Comparison of ENCODE assay signal across 22 cellular contexts in genomic region chr20:61953789-61954125, GRCh38.
DNase-seq lines count a peak whose midpoint lies in the region; TF ChIP-seq lines count a peak whose summit lies in the region.
"Had no signal": no experiment of that assay in that cellular context is flagged by ENCODE, and none has a peak within 500 bp of the region (broad histone marks: within the 10 kb centered on the region; RNA-seq: fewer than 3 reads in every experiment).

No MANE protein-coding gene starts in this region.

- CTCF ChIA-PET in Calu3 (lab: Charles Lee): no interaction called here

- no peaks in the 10 kb centered on the region for H3K36me3 Mint-ChIP-seq in Calu3 (ENCODE audit: insufficient read depth, unreplicated experiment)
- H3K36me3 Mint-ChIP-seq: activated naive CD4-positive, alpha-beta T cell treated with anti-CD3 and anti-CD28 coated beads, Interleukin-2, amount 50 U/mL, for 72 hours; natural killer cell treated with Interleukin-12 subunit alpha and Interleukin-12 subunit beta and Interleukin-15 and Interleukin-18, amount 100 ng/mL, for 72 hours; WTC11 had no signal

- no peaks in the 10 kb centered on the region for H3K27me3 Mint-ChIP-seq in Calu3 (ENCODE audit: unreplicated experiment)

- peak; percentile 43 for DNase-seq in NCI-H748 (lab: John Stamatoyannopoulos, UW; ENCODE audit: unreplicated experiment)
- no peak for DNase-seq in NCI-H748 treated with DMSO at 0.1 percent for 48 hours (lab: John Stamatoyannopoulos, UW)
- peak; percentile 78 for DNase-seq in DMS79 treated with DMSO at 0.1 percent for 48 hours (lab: John Stamatoyannopoulos, UW)
- DNase-seq in NCI-H345 (lab: John Stamatoyannopoulos, UW): peak; percentile 96
- DNase-seq in left kidney (ENCODE audit: low read depth, low spot score): peak; percentile 85
- no peak for DNase-seq in Calu3
- no peak for DNase-seq in kidney glomerular epithelial cell (lab: John Stamatoyannopoulos, UW)
- DNase-seq: activated CD4-positive, alpha-beta T cell treated with anti-CD3 and anti-CD28 coated beads, Interleukin-2, amount 10 ng/mL, durations not matched to agents 7 days and 5 days; CD8-positive, alpha-beta memory T cell; colonic mucosa; effector CD8-positive, alpha-beta T cell; glutamatergic neuron; islet precursor cell; NCI-H1694 treated with DMSO at 0.1 percent for 48 hours; NCI-H446 treated with DMSO at 0.1 percent for 48 hours; SJCRH30; stimulated activated CD4-positive, alpha-beta T cell treated with anti-CD3 and anti-CD28 coated beads, Interleukin-2, amount 100 ng/mL, for 24 hours; stomach had no signal

- BruUV-seq in Calu3 (replicated peaks; lab: Mats Ljungman, UMichigan): no TSS peak

- peaks cover 2% of the 10 kb centered on the region for H3K9me3 Mint-ChIP-seq in Calu3 (ENCODE audit: low read depth, unreplicated experiment)
- H3K9me3 Mint-ChIP-seq: activated CD4-positive, alpha-beta T cell treated with anti-CD3 and anti-CD28 coated beads, Interleukin-2, amount 10 ng/mL, durations not matched to agents 7 days and 5 days; activated naive CD4-positive, alpha-beta T cell treated with anti-CD3 and anti-CD28 coated beads, Interleukin-2, amount 50 U/mL, for 72 hours; CD8-positive, alpha-beta memory T cell; natural killer cell treated with Interleukin-12 subunit alpha and Interleukin-12 subunit beta and Interleukin-15 and Interleukin-18, amount 100 ng/mL, for 72 hours; WTC11 had no signal

- TF ChIP-seq CTCF in Calu3 (IDR thresholded peaks at IDR 0.05; ENCODE audit: unreplicated experiment): no peak

- no peak overlapping the region for H3K4me3 Mint-ChIP-seq in Calu3 (ENCODE audit: low read depth, unreplicated experiment)
- H3K4me3 Mint-ChIP-seq: activated CD4-positive, alpha-beta T cell treated with anti-CD3 and anti-CD28 coated beads, Interleukin-2, amount 10 ng/mL, durations not matched to agents 7 days and 5 days; B cell; CD8-positive, alpha-beta memory T cell; natural killer cell treated with Interleukin-12 subunit alpha and Interleukin-12 subunit beta and Interleukin-15 and Interleukin-18, amount 100 ng/mL, for 72 hours; WTC11 had no signal

- H3K27ac Mint-ChIP-seq in Calu3 (ENCODE audit: unreplicated experiment): no peak overlapping the region
- H3K27ac Mint-ChIP-seq: activated CD4-positive, alpha-beta T cell treated with anti-CD3 and anti-CD28 coated beads, Interleukin-2, amount 10 ng/mL, durations not matched to agents 7 days and 5 days; activated naive CD4-positive, alpha-beta T cell treated with anti-CD3 and anti-CD28 coated beads, Interleukin-2, amount 50 U/mL, for 72 hours; B cell; CD8-positive, alpha-beta memory T cell; natural killer cell treated with Interleukin-12 subunit alpha and Interleukin-12 subunit beta and Interleukin-15 and Interleukin-18, amount 100 ng/mL, for 72 hours; WTC11 had no signal

- intact Hi-C loops in Calu3 (cut with micrococcal nuclease; ENCODE audit: unreplicated experiment): no loop called here

- no peaks in the 10 kb centered on the region for H3K4me1 Mint-ChIP-seq in Calu3 (ENCODE audit: low read depth, unreplicated experiment)
- H3K4me1 Mint-ChIP-seq: activated CD4-positive, alpha-beta T cell treated with anti-CD3 and anti-CD28 coated beads, Interleukin-2, amount 10 ng/mL, durations not matched to agents 7 days and 5 days; B cell; CD8-positive, alpha-beta memory T cell had no signal

Comparison
In these comparisons a context has a peak if more than half of its experiments do, and no peak if none do; other contexts are left out.
1. DNase-seq: peak in NCI-H748 (single experiment), DMS79 treated with DMSO at 0.1 percent for 48 hours (single experiment), NCI-H345 (single experiment) and left kidney (single experiment); none in NCI-H748 treated with DMSO at 0.1 percent for 48 hours (single experiment), Calu3 (single experiment) and kidney glomerular epithelial cell (single experiment).